In genomic region chr5:159243385-159243784, GRCh38 we compare ENCODE assay signal across 8 cellular contexts.
"Had no signal": no experiment of that assay in that cellular context is flagged by ENCODE, and none has a peak within 500 bp of the region (broad histone marks: within the 10 kb centered on the region; RNA-seq: fewer than 3 reads in every experiment).

No MANE protein-coding gene starts in this region.

- H3K4me3 ChIP-seq: GM23338 had no signal

- H3K27ac Mint-ChIP-seq: GM23338, H9 had no signal

- H3K4me2 ChIP-seq: GM23338 had no signal

- FAIRE-seq: H1, H54, HTR-8/SVneo had no signal

- H3K9me3 Mint-ChIP-seq: GM23338, H9 had no signal

- H3K4me3 Mint-ChIP-seq: GM23338, H9 had no signal

- ATAC-seq: GM23338 had no signal

- DNase-seq: H9, HCEC 1CT, IMR-90, KBM-7 had no signal

- H3K4me1 Mint-ChIP-seq: GM23338, H9 had no signal

- H2AFZ ChIP-seq: GM23338 had no signal
